8 cellular contexts compared by ENCODE assay signal in the genomic region with DNA sequence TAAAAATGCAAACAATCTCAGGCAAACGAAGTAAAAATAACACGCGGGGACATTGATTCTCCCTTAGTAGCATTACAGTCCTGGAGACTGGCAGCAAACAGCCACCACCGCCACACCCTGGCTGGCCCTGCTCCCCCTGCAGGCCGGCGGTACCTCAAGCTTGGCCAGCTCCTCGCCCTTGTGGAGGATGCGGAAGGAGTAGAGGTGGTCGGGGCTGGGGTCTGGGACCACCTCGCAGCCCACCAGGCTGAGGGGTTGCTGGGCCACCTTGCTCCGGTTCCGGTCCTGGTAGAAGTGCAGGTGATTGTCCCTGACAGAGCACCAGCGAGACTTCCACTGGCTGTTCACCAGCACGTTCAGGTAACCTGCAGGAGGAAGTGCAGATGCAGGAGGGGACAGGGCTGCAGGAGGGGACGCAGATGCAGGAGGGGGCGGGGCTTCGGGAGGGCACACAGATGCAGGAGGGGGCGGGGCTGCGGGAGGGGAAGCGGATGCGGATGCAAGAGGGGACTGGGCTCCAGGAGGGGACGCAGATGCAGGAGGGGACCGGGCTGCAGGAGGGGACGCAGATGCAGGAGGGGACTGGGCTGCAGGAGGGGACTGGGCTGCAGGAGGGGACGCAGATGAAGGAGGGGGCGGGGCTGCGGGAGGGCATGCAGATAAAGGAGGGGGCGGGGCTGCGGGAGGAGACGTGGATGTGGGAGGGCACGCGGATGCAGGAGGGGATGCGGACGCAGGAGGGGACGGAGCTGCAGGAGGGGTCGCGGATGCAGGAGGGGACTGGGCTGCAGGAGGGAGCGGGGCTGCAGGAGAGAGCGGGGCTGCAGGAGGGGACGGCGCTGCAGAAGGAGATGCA.
DNase-seq lines count a peak whose midpoint lies in the region; ATAC-seq and TF ChIP-seq lines count a peak whose summit lies in the region.

No MANE protein-coding gene starts in this region.

- DNase-seq in DMS79 (lab: John Stamatoyannopoulos, UW): peak; percentile 43
- DNase-seq in Jurkat, Clone E6-1 (ENCODE audit: low read depth, low spot score): peak; percentile 75
- peak; percentile 42 for DNase-seq in T-helper 22 cell (ENCODE audit: low read depth)
- DNase-seq in brain microvascular endothelial cell: no peak
- no peak for DNase-seq in left lobe of liver (ENCODE audit: low spot score)
- DNase-seq in stimulated activated CD4-positive, alpha-beta T cell treated with anti-CD3 and anti-CD28 coated beads, TNF-alpha, amount 100 ng/mL, for 1 hour (ENCODE audit: low read depth in 3 of 3, low spot score in 1 of 3): peak; percentile 9 to 32 (median 20)
- DNase-seq in glomerular visceral epithelial cell (ENCODE audit: extremely low spot score): no peak

- peak overlapping the region; percentile 78 for H3K4me3 ChIP-seq in Jurkat, Clone E6-1 (ENCODE audit: low read length)
- H3K4me3 ChIP-seq in brain microvascular endothelial cell (ENCODE audit: low read depth, low read length): peak overlapping the region; percentile 41

- ATAC-seq in GM21515 (IDR thresholded peaks at IDR 0.05; ENCODE audit: unreplicated experiment) (peak; percentile 69), left lobe of liver (peak; percentile 76)

- TF ChIP-seq CTCF in brain microvascular endothelial cell (IDR thresholded peaks at IDR 0.05; ENCODE audit: low read depth, low read length, missing control alignments): peak; percentile 86

- no peaks in the 10 kb centered on the region for H3K27me3 ChIP-seq in brain microvascular endothelial cell (replicated peaks)

- H3K27ac ChIP-seq in brain microvascular endothelial cell: peak overlapping the region; percentile 8

- no peaks in the 10 kb centered on the region for H3K36me3 ChIP-seq in brain microvascular endothelial cell (replicated peaks)

- in situ Hi-C loops in brain microvascular endothelial cell (cut with HindIII; ENCODE audit: low pct_ligation_motif_present, low sequenced_read_pairs): loop anchor here (25.0 kb wide), 1 partner anchor 383 kb away; no protein-coding TSS in a partner anchor

Comparison
In these comparisons a context has a peak if more than half of its experiments do, and no peak if none do; other contexts are left out.
1. DNase-seq: peak in DMS79 (single experiment), Jurkat, Clone E6-1 (single experiment), T-helper 22 cell (single experiment) and stimulated activated CD4-positive, alpha-beta T cell treated with anti-CD3 and anti-CD28 coated beads, TNF-alpha, amount 100 ng/mL, for 1 hour (3 of 3); none in brain microvascular endothelial cell (single experiment), left lobe of liver (single experiment) and glomerular visceral epithelial cell (single experiment).